8 cellular contexts compared by ENCODE assay signal in genomic region chr2:69798466-69798908, GRCh38. TPM values are rescaled to one million over a fixed set of nuclear protein-coding genes. Genes with fewer than 3 reads are reported as not detected.
A peak's percentile ranks its signal among the peaks of the same experiment; 100 is the strongest.
DNase-seq lines count a peak whose midpoint lies in the region; ATAC-seq, FAIRE-seq and TF ChIP-seq lines count a peak whose summit lies in the region.

No MANE protein-coding gene starts in this region.

- H3K4me3 ChIP-seq in MM.1S (ENCODE audit: low read length), result peak overlapping the region; percentile 53
- H3K4me3 ChIP-seq in esophagus muscularis mucosa, result peak overlapping the region; percentile 40 to 47 (median 43)
- H3K4me3 ChIP-seq in ovary, result peak overlapping the region; percentile 43

- DNase-seq in GM12891 (ENCODE audit: insufficient read length, low spot score), result no peak
- DNase-seq in MM.1S, result peak; percentile 29
- DNase-seq in esophagus muscularis mucosa (ENCODE audit: extremely low spot score), result peak; percentile 90
- DNase-seq in ovary, result peak in 4 of 5 donors; percentile 29 to 46 (median 33)
- DNase-seq in LoVo (ENCODE audit: low spot score), result no peak
- DNase-seq in NCI-H748 (lab: John Stamatoyannopoulos, UW; ENCODE audit: unreplicated experiment), result no peak
- no peak for DNase-seq in NCI-H524 treated with DMSO at 0.1 percent for 48 hours (lab: John Stamatoyannopoulos, UW)

- H3K9me3 ChIP-seq in MM.1S (replicated peaks; ENCODE audit: insufficient read depth, low read length) (no peaks in the 10 kb centered on the region), esophagus muscularis mucosa (no peaks in the 10 kb centered on the region), ovary (no peaks in the 10 kb centered on the region)

- H4K20me1 ChIP-seq in MM.1S (ENCODE audit: insufficient read depth, low read length), result no peaks in the 10 kb centered on the region

- H3K4me1 ChIP-seq in MM.1S (ENCODE audit: low read length) (peaks cover 24% of the 10 kb centered on the region), esophagus muscularis mucosa (peaks cover 5 to 26% (median 23%) of the 10 kb centered on the region in 4 donors), ovary (ENCODE audit: insufficient read depth) (peaks cover 8% of the 10 kb centered on the region)

- TF ChIP-seq CTCF in MM.1S (IDR thresholded peaks at IDR 0.05; ENCODE audit: low read length) (no peak), esophagus muscularis mucosa (IDR thresholded peaks at IDR 0.05) (no peak), ovary (IDR thresholded peaks at IDR 0.05) (no peak)

- ATAC-seq in GM19455 (IDR thresholded peaks at IDR 0.05; ENCODE audit: unreplicated experiment), result no peak

- peak; percentile 76 for FAIRE-seq in GM12891 (lab: Jason Lieb, UNC)

- peaks cover 15% of the 10 kb centered on the region for H3F3A ChIP-seq in MM.1S (ENCODE audit: insufficient read depth, low read length)

- H3K9me2 ChIP-seq in MM.1S (replicated peaks; ENCODE audit: insufficient read depth, low read length), result no peaks in the 10 kb centered on the region

- WGBS in esophagus muscularis mucosa, result 37% methylated on average over 7 of the region's 7 CpGs
- whole genome bisulfite sequencing in ovary, 3 donors, result 4 to 11% (median 7%) methylated on average over 7 of the region's 7 CpGs

- no peaks in the 10 kb centered on the region for H3K79me2 ChIP-seq in MM.1S (ENCODE audit: low read length)

- TF ChIP-seq POLR2A in GM12891 (IDR thresholded peaks at IDR 0.05; ENCODE audit: low read depth, low read length) (no peak), esophagus muscularis mucosa (IDR thresholded peaks at IDR 0.05; ENCODE audit: low read depth) (no peak), ovary (IDR thresholded peaks at IDR 0.05) (no peak)

- H2AFZ ChIP-seq in MM.1S (ENCODE audit: low read length), result peak overlapping the region; percentile 88

- peak overlapping the region; percentile 46; the same call in 1 of the 2 replicates for H3K27ac ChIP-seq in MM.1S (ENCODE audit: low read length)
- H3K27ac ChIP-seq in esophagus muscularis mucosa (replicated peaks in 1 of 4), result peak overlapping the region; percentile 31 to 71 (median 64)
- H3K27ac ChIP-seq in ovary, result peak overlapping the region; percentile 1 to 72

- intact Hi-C loops in esophagus muscularis mucosa (cut with DNase I), result no loop called here
- intact Hi-C loops in ovary (cut with DNase I), result no loop called here

- H3K9ac ChIP-seq in MM.1S (ENCODE audit: low read length), result peak overlapping the region; percentile 34; the same call in 1 of the 2 replicates

- H3K27me3 ChIP-seq in MM.1S (replicated peaks; ENCODE audit: insufficient read depth, low read length) (no peaks in the 10 kb centered on the region), esophagus muscularis mucosa (no peaks in the 10 kb centered on the region), ovary (no peaks in the 10 kb centered on the region)

- H3K36me3 ChIP-seq in MM.1S (replicated peaks; ENCODE audit: insufficient read depth, low read length), result no peaks in the 10 kb centered on the region
- peaks cover 0 to 7% (median 0%) of the 10 kb centered on the region in 4 donors for H3K36me3 ChIP-seq in esophagus muscularis mucosa
- no peaks in the 10 kb centered on the region for H3K36me3 ChIP-seq in ovary

- H3K4me2 ChIP-seq in MM.1S (ENCODE audit: low read depth, low read length), result peak overlapping the region; percentile 84

- TF ChIP-seq EP300 in esophagus muscularis mucosa (IDR thresholded peaks at IDR 0.05) (no peak), ovary (IDR thresholded peaks at IDR 0.05) (no peak)

TF ChIP-seq in GM12891, 5 proteins besides CTCF, POLR2A, EP300 and RAD21:
- no peak for TF ChIP-seq PAX5 (IDR thresholded peaks at IDR 0.05; ENCODE audit: insufficient read depth, low read length, severe bottlenecking)
- no peak for TF ChIP-seq POU2F2 (IDR thresholded peaks at IDR 0.05; ENCODE audit: low read depth, low read length)
- no peak for TF ChIP-seq POLR2AphosphoS5 (IDR thresholded peaks at IDR 0.05; ENCODE audit: low read depth, low read length)
- TF ChIP-seq TAF1 (IDR thresholded peaks at IDR 0.05; ENCODE audit: low read depth, low read length), result no peak
- no peak for TF ChIP-seq SPI1 (IDR thresholded peaks at IDR 0.05; ENCODE audit: low read depth, low read length)

RNA-seq across cellular contexts. Expression of gene GMCL1, which starts 31.0 kb away (rescaled TPM):
- 4.5 TPM for polyA plus RNA-seq in GM12891 (2012; ENCODE audit: low read depth, missing spikeins)
- total RNA-seq in esophagus muscularis mucosa (10 to 100 TPM in 2 of 4 donors, 1 to 10 TPM in 2; 9.5 to 13.7 (median 10.3) TPM), ovary (10 to 100 TPM in 6 of 7 donors, 1 to 10 TPM in 1; 9.4 to 13.8 (median 12.2) TPM)
- polyA plus RNA-seq in ovary, result 1 to 10 TPM; 6.9 to 9.1 TPM

RNA-seq across cellular contexts. Expression of gene ANXA4, which starts 56.6 kb away (rescaled TPM):
- 51.1 TPM for polyA plus RNA-seq in GM12891 (2012; ENCODE audit: low read depth, missing spikeins)
- 10 to 100 TPM; 44.9 to 94.8 (median 58.5) TPM for total RNA-seq in esophagus muscularis mucosa
- total RNA-seq in ovary, result 10 to 100 TPM; 25.4 to 89.7 (median 77.1) TPM
- polyA plus RNA-seq in ovary, result 10 to 100 TPM; 43.4 to 71.8 TPM

Comparison
In these comparisons a context has a peak if more than half of its experiments do, and no peak if none do; other contexts are left out.
1. DNase-seq: peak in MM.1S (single experiment), esophagus muscularis mucosa (single experiment) and ovary (4 of 5); none in GM12891 (single experiment), LoVo (single experiment), NCI-H748 (single experiment) and NCI-H524 treated with DMSO at 0.1 percent for 48 hours (single experiment).
2. Peak in every context shown above with its lines, with median percentiles within 50 percentile points of each other: H3K27ac ChIP-seq and H3K4me3 ChIP-seq.